ENCODE assay signal across 1 cellular context in the genomic region with DNA sequence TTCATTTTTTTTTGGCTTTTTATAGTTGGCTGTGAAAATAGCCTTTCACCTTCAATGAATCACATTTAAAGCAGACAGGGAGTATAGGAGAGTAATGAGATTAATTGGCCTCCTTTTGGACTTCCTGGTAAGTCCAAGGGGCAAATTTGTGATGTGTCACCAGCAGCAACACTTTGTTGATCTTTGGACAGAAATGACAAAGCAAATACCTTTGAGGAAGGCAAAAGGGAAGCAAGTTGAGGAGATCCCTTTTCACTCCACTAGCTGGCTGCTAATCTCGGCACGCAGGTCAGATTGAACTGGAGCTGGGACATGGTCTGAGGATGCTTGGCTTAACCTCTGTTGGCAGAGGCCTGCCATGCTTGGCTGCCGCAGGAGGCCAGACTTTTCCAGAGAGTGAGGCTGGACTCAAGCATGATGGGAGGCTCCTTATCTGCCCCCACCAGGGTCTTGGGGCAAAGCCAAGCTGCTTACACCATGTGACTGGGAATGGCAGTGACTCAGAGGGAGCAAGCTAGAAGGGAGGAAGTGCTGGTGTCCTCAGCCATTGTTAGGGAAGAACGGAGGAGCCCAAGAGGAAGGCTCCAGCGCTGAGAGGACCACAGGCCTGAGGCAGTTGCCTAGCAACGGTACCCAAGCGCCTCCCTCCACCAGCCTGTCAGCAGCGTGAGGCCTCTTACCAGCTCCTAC.
TF ChIP-seq lines count a peak whose summit lies in the region.

No MANE protein-coding gene starts in this region.

TF ChIP-seq in IMR-90, 13 proteins besides CTCF, POLR2A, EP300 and RAD21:
- TF ChIP-seq, protein P1, sequence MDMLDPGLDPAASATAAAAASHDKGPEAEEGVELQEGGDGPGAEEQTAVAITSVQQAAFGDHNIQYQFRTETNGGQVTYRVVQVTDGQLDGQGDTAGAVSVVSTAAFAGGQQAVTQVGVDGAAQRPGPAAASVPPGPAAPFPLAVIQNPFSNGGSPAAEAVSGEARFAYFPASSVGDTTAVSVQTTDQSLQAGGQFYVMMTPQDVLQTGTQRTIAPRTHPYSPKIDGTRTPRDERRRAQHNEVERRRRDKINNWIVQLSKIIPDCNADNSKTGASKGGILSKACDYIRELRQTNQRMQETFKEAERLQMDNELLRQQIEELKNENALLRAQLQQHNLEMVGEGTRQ (IDR thresholded peaks at IDR 0.05; ENCODE audit: low read depth, low read length), result peak; percentile 75
- TF ChIP-seq RFX5 (IDR thresholded peaks at IDR 0.05; ENCODE audit: low read depth, low read length) (no peak), MAZ (IDR thresholded peaks at IDR 0.05; ENCODE audit: borderline replicate concordance, low read depth, low read length) (0 out of 2 replicates have a peak, but pooled peaks have one; percentile 48), MAFK (IDR thresholded peaks at IDR 0.05; ENCODE audit: low read depth, low read length) (0 out of 2 replicates have a peak, but pooled peaks have one; percentile 1)
